Comparison of ENCODE assay signal across 15 cellular contexts in genomic region chr2:25249785-25250184, GRCh38.
DNase-seq lines count a peak whose midpoint lies in the region; ATAC-seq, FAIRE-seq and TF ChIP-seq lines count a peak whose summit lies in the region.
"Had no signal": no experiment of that assay in that cellular context is flagged by ENCODE, and none has a peak within 500 bp of the region (broad histone marks: within the 10 kb centered on the region; RNA-seq: fewer than 3 reads in every experiment).

No MANE protein-coding gene starts in this region.

- H3K27me3 Mint-ChIP-seq in Caco-2 (ENCODE audit: insufficient read depth, unreplicated experiment), result peaks cover 5% of the 10 kb centered on the region
- H3K27me3 Mint-ChIP-seq in memory B cell, result no peaks in the 10 kb centered on the region
- H3K27me3 Mint-ChIP-seq: stimulated activated memory B cell treated with anti-CD40 and anti-IgM and Interleukin-4, amounts not matched to agents 10 μg/mL and 1 μg/mL and 100 μg/mL, for 72 hours had no signal

- no peaks in the 10 kb centered on the region for H3K27me3 ChIP-seq in A673 (replicated peaks; ENCODE audit: insufficient read depth, low read depth, low read length, poor library complexity)
- H3K27me3 ChIP-seq in Caco-2 (replicated peaks; ENCODE audit: control insufficient read depth, insufficient read depth, low read length), result no peaks in the 10 kb centered on the region
- H3K27me3 ChIP-seq: SJSA1 had no signal

- peaks cover 35% of the 10 kb centered on the region for H3K36me3 ChIP-seq in A673 (ENCODE audit: insufficient read depth, low read length, poor library complexity, severe bottlenecking)
- peaks cover 5% of the 10 kb centered on the region for H3K36me3 ChIP-seq in Caco-2 (ENCODE audit: control insufficient read depth, insufficient read depth, low read length)

- CTCF ChIA-PET in A673 (lab: Charles Lee), result interaction anchor here (0.5 kb wide), 1 partner anchor 82 kb away, joined by 7 read pairs; the partner anchor contains the start of gene POMC
- CTCF ChIA-PET in Caco-2 (lab: Charles Lee), result interaction anchor here (0.7 to 1.3 kb wide), 2 partner anchors 83 to 127 kb away, joined by 3 to 4 read pairs; no protein-coding TSS in a partner anchor

- H3K4me3 ChIP-seq in A673 (ENCODE audit: low read depth, low read length, poor library complexity, severe bottlenecking) (no peak overlapping the region), Caco-2 (ENCODE audit: low read depth, low read length) (no peak overlapping the region)
- H3K4me3 ChIP-seq: lung, SJSA1 had no signal

- H3K9me3 Mint-ChIP-seq in Caco-2 (ENCODE audit: unreplicated experiment), result no peaks in the 10 kb centered on the region
- no peaks in the 10 kb centered on the region for H3K9me3 Mint-ChIP-seq in activated naive CD4-positive, alpha-beta T cell treated with anti-CD3 and anti-CD28 coated beads, Interleukin-2, amount 50 U/mL, for 72 hours
- H3K9me3 Mint-ChIP-seq in memory B cell, result no peaks in the 10 kb centered on the region
- H3K9me3 Mint-ChIP-seq: stimulated activated memory B cell treated with anti-CD40 and anti-IgM and Interleukin-4, amounts not matched to agents 10 μg/mL and 1 μg/mL and 100 μg/mL, for 72 hours had no signal

- POLR2A ChIA-PET in A673 (lab: Charles Lee; ENCODE audit: low non-redundant PET) (interaction anchor here (0.7 kb wide), 1 partner anchor 102 kb away, joined by 3 read pairs; no protein-coding TSS in a partner anchor), Caco-2 (lab: Charles Lee) (no interaction called here)

- peak overlapping the region; percentile 45 for H3K27ac ChIP-seq in A673 (ENCODE audit: low read depth, low read length, poor library complexity, severe bottlenecking)
- H3K27ac ChIP-seq: C4-2B, SJSA1 had no signal

- intact Hi-C loops in A673 (cut with micrococcal nuclease; ENCODE audit: unreplicated experiment) (no loop called here), Caco-2 (cut with micrococcal nuclease; ENCODE audit: unreplicated experiment) (no loop called here)

- ATAC-seq in activated naive CD4-positive, alpha-beta T cell treated with anti-CD3 and anti-CD28 coated beads, Interleukin-2, amount 50 U/mL, for 72 hours, result no peak
- ATAC-seq in memory B cell (ENCODE audit: low read depth), result no peak
- ATAC-seq in HG03565 (IDR thresholded peaks at IDR 0.05; ENCODE audit: unreplicated experiment), result no peak

- TF ChIP-seq CTCF in A673 (conservative IDR thresholded peaks at IDR 0.05; ENCODE audit: low read depth, low read length) (no peak), Caco-2 (IDR thresholded peaks at IDR 0.05; ENCODE audit: insufficient read depth in 1 of 2, low read depth in 1 of 2, low read length in 1 of 2, severe bottlenecking in 1 of 2, unreplicated experiment in 1 of 2) (no peak)

- H3K27ac Mint-ChIP-seq in Caco-2 (ENCODE audit: unreplicated experiment) (no peak overlapping the region), memory B cell (no peak overlapping the region)
- H3K27ac Mint-ChIP-seq in activated naive CD4-positive, alpha-beta T cell treated with anti-CD3 and anti-CD28 coated beads, Interleukin-2, amount 50 U/mL, for 72 hours, result peak overlapping the region; percentile 11 to 70

- H3K9me3 ChIP-seq in A673 (ENCODE audit: low read depth, low read length, poor library complexity, severe bottlenecking) (no peaks in the 10 kb centered on the region), Caco-2 (no peaks in the 10 kb centered on the region)
- H3K9me3 ChIP-seq: SJSA1 had no signal

- H3K4me3 Mint-ChIP-seq in Caco-2 (ENCODE audit: unreplicated experiment) (no peak overlapping the region), memory B cell (peak overlapping the region; percentile 24)

- peaks cover 43% of the 10 kb centered on the region for H3K36me3 Mint-ChIP-seq in Caco-2 (ENCODE audit: insufficient read depth, unreplicated experiment)
- peaks cover 18 to 28% of the 10 kb centered on the region in 2 donors for H3K36me3 Mint-ChIP-seq in activated naive CD4-positive, alpha-beta T cell treated with anti-CD3 and anti-CD28 coated beads, Interleukin-2, amount 50 U/mL, for 72 hours
- peaks cover 13% of the 10 kb centered on the region for H3K36me3 Mint-ChIP-seq in memory B cell

- DNase-seq in A673 (ENCODE audit: low spot score), result no peak
- DNase-seq in Caco-2, result no peak
- no peak for DNase-seq in activated naive CD4-positive, alpha-beta T cell treated with anti-CD3 and anti-CD28 coated beads, Interleukin-2, amount 50 U/mL, for 72 hours (ENCODE audit: low spot score in 2 of 2)
- no peak for DNase-seq in memory B cell (ENCODE audit: low spot score in 2 of 2)
- no peak for DNase-seq in H4 (ENCODE audit: low spot score)
- no peak for DNase-seq in GM19239 (ENCODE audit: insufficient read length, low spot score)
- DNase-seq in stimulated activated CD4-positive, alpha-beta T cell treated with anti-CD3 and anti-CD28 coated beads, Interleukin-2, amount 100 ng/mL, for 24 hours, result no peak
- DNase-seq: central memory CD4-positive, alpha-beta T cell; NCI-H187 treated with DMSO at 0.1 percent for 48 hours; NCI-H748 treated with DMSO at 0.1 percent for 48 hours had no signal

- H3K4me1 ChIP-seq in A673 (ENCODE audit: insufficient read depth, low read length, poor library complexity, severe bottlenecking) (peaks cover 29% of the 10 kb centered on the region), Caco-2 (peaks cover 17% of the 10 kb centered on the region)

- BruUV-seq in A673 (replicated peaks; lab: Mats Ljungman, UMichigan) (TSS peak; percentile 33), Caco-2 (replicated peaks; lab: Mats Ljungman, UMichigan) (TSS peak; percentile 29)

- FAIRE-seq in GM19239 (lab: Jason Lieb, UNC), result no peak

- H3K4me1 Mint-ChIP-seq in Caco-2 (ENCODE audit: low read depth, unreplicated experiment), result peaks cover 16% of the 10 kb centered on the region
- H3K4me1 Mint-ChIP-seq in memory B cell, result peaks cover 9% of the 10 kb centered on the region

Comparison
In these comparisons a context has a peak if more than half of its experiments do, and no peak if none do; other contexts are left out.
1. H3K27ac Mint-ChIP-seq: peak in activated naive CD4-positive, alpha-beta T cell treated with anti-CD3 and anti-CD28 coated beads, Interleukin-2, amount 50 U/mL, for 72 hours (2 of 2); none in Caco-2 (single experiment) and memory B cell (single experiment).